33 cellular contexts compared by ENCODE assay signal in genomic region chr10:129908406-129908805, GRCh38. TPM values are rescaled to one million over a fixed set of nuclear protein-coding genes. Genes with fewer than 3 reads are reported as not detected.
"Had no signal": no experiment of that assay in that cellular context is flagged by ENCODE, and none has a peak within 500 bp of the region (broad histone marks: within the 10 kb centered on the region; RNA-seq: fewer than 3 reads in every experiment).

No MANE protein-coding gene starts in this region.

- H3K4me2 ChIP-seq: SK-N-SH had no signal

- H3K4me3 Mint-ChIP-seq: activated CD4-positive, alpha-beta memory T cell treated with anti-CD3 and anti-CD28 coated beads, Interleukin-2, amount 10 ng/mL, durations not matched to agents 7 days and 5 days; activated CD8-positive, alpha-beta memory T cell treated with anti-CD3 and anti-CD28 coated beads, Interleukin-2, amount 10 ng/mL, durations not matched to agents 7 days and 5 days; activated naive CD4-positive, alpha-beta T cell treated with anti-CD3 and anti-CD28 coated beads, Interleukin-2, amount 10 ng/mL, durations not matched to agents 7 days and 5 days; activated naive CD8-positive, alpha-beta T cell; activated naive CD8-positive, alpha-beta T cell treated with anti-CD3 and anti-CD28 coated beads, Interleukin-2, amount 50 U/mL, for 24 hours; brain; T-helper 1 cell treated with Interleukin-12 subunit alpha and Interleukin-12 subunit beta and Interleukin-4 antibody, amounts not matched to agents 30 μg/mL and 1 μg/mL, for 36 hours; T-helper 2 cell treated with Interferon-gamma antibody and Interleukin-4, amounts not matched to agents 5 μg/mL and 100 μg/mL, for 36 hours had no signal

- H3K27me3 ChIP-seq: SJCRH30 had no signal

- ATAC-seq: activated CD8-positive, alpha-beta memory T cell treated with anti-CD3 and anti-CD28 coated beads, Interleukin-2, amount 10 ng/mL, durations not matched to agents 7 days and 5 days; activated naive CD8-positive, alpha-beta T cell treated with anti-CD3 and anti-CD28 coated beads, Interleukin-2, amount 50 U/mL, for 24 hours; Panc1 had no signal

- H3K9ac ChIP-seq: SK-N-SH had no signal

- H3K27ac Mint-ChIP-seq: activated CD4-positive, alpha-beta memory T cell treated with anti-CD3 and anti-CD28 coated beads, Interleukin-2, amount 10 ng/mL, durations not matched to agents 7 days and 5 days; activated CD8-positive, alpha-beta memory T cell treated with anti-CD3 and anti-CD28 coated beads, Interleukin-2, amount 10 ng/mL, durations not matched to agents 7 days and 5 days; activated naive CD4-positive, alpha-beta T cell treated with anti-CD3 and anti-CD28 coated beads, Interleukin-2, amount 10 ng/mL, durations not matched to agents 7 days and 5 days; activated naive CD8-positive, alpha-beta T cell; activated naive CD8-positive, alpha-beta T cell treated with anti-CD3 and anti-CD28 coated beads, Interleukin-2, amount 50 U/mL, for 24 hours; T-helper 1 cell treated with Interleukin-12 subunit alpha and Interleukin-12 subunit beta and Interleukin-4 antibody, amounts not matched to agents 30 μg/mL and 1 μg/mL, for 36 hours; T-helper 2 cell treated with Interferon-gamma antibody and Interleukin-4, amounts not matched to agents 5 μg/mL and 100 μg/mL, for 36 hours had no signal

- DNase-seq: activated CD4-positive, alpha-beta memory T cell treated with anti-CD3 and anti-CD28 coated beads, Interleukin-2, amount 10 ng/mL, durations not matched to agents 7 days and 5 days; activated CD4-positive, alpha-beta T cell treated with anti-CD3 and anti-CD28 coated beads for 1 hour; activated CD4-positive, alpha-beta T cell treated with anti-CD3 and anti-CD28 coated beads for 48 hours; activated CD4-positive, CD25-positive, alpha-beta regulatory T cell; activated CD8-positive, alpha-beta memory T cell treated with anti-CD3 and anti-CD28 coated beads for 24 hours; activated CD8-positive, alpha-beta memory T cell treated with anti-CD3 and anti-CD28 coated beads, Interleukin-2, amount 10 ng/mL, durations not matched to agents 7 days and 5 days; activated CD8-positive, alpha-beta memory T cell treated with anti-CD3 and anti-CD28 coated beads, Interleukin-2, amount 50 U/mL, for 48 hours; activated effector memory CD4-positive, alpha-beta T cell treated with Interleukin-2 at 50 U/mL for 16 hours; activated naive CD4-positive, alpha-beta T cell treated with anti-CD3 and anti-CD28 coated beads, Interleukin-2, amount 10 ng/mL, durations not matched to agents 7 days and 5 days; activated naive CD8-positive, alpha-beta T cell treated with anti-CD3 and anti-CD28 coated beads, Interleukin-2, amount 50 U/mL, for 24 hours; activated T-cell treated with anti-CD3 and anti-CD28 coated beads, Interleukin-2, amount 50 U/mL, for 48 hours; anterior cingulate cortex; caudate nucleus; cerebellar nuclear complex; KG1; MM.1S; MV-4-11; NCI-H1092; NCI-H1436 treated with DMSO at 0.1 percent for 48 hours; NCI-H1694 treated with DMSO at 0.1 percent for 48 hours; NCI-H2029; NCI-H510A; NCI-H526; NCI-H774; SHP77; SJCRH30; SK-N-SH had no signal

- H3K9me3 ChIP-seq: SJCRH30, SK-N-SH had no signal

- H3K36me3 Mint-ChIP-seq: activated CD8-positive, alpha-beta memory T cell treated with anti-CD3 and anti-CD28 coated beads, Interleukin-2, amount 10 ng/mL, durations not matched to agents 7 days and 5 days; activated naive CD4-positive, alpha-beta T cell treated with anti-CD3 and anti-CD28 coated beads, Interleukin-2, amount 10 ng/mL, durations not matched to agents 7 days and 5 days; activated naive CD8-positive, alpha-beta T cell had no signal

- H3K4me3 ChIP-seq: SJCRH30 had no signal

- H3K4me1 Mint-ChIP-seq: activated CD4-positive, alpha-beta memory T cell treated with anti-CD3 and anti-CD28 coated beads, Interleukin-2, amount 10 ng/mL, durations not matched to agents 7 days and 5 days; activated CD8-positive, alpha-beta memory T cell treated with anti-CD3 and anti-CD28 coated beads, Interleukin-2, amount 10 ng/mL, durations not matched to agents 7 days and 5 days; activated naive CD4-positive, alpha-beta T cell treated with anti-CD3 and anti-CD28 coated beads, Interleukin-2, amount 10 ng/mL, durations not matched to agents 7 days and 5 days; activated naive CD8-positive, alpha-beta T cell treated with anti-CD3 and anti-CD28 coated beads, Interleukin-2, amount 50 U/mL, for 24 hours had no signal

- H3K27me3 Mint-ChIP-seq: activated naive CD4-positive, alpha-beta T cell treated with anti-CD3 and anti-CD28 coated beads, Interleukin-2, amount 10 ng/mL, durations not matched to agents 7 days and 5 days had no signal

- H3K36me3 ChIP-seq: SJCRH30 had no signal

- H3K27ac ChIP-seq: SJCRH30, VCaP had no signal

- H3K9me3 Mint-ChIP-seq: activated CD4-positive, alpha-beta memory T cell treated with anti-CD3 and anti-CD28 coated beads, Interleukin-2, amount 10 ng/mL, durations not matched to agents 7 days and 5 days; activated naive CD4-positive, alpha-beta T cell treated with anti-CD3 and anti-CD28 coated beads, Interleukin-2, amount 10 ng/mL, durations not matched to agents 7 days and 5 days; activated naive CD8-positive, alpha-beta T cell treated with anti-CD3 and anti-CD28 coated beads, Interleukin-2, amount 50 U/mL, for 24 hours; T-helper 1 cell treated with Interleukin-12 subunit alpha and Interleukin-12 subunit beta and Interleukin-4 antibody, amounts not matched to agents 30 μg/mL and 1 μg/mL, for 36 hours; T-helper 2 cell treated with Interferon-gamma antibody and Interleukin-4, amounts not matched to agents 5 μg/mL and 100 μg/mL, for 36 hours had no signal

RNA-seq across cellular contexts. Expression of gene EBF3, which starts 55.7 kb away (rescaled TPM):
- total RNA-seq: activated CD4-positive, alpha-beta memory T cell treated with anti-CD3 and anti-CD28 coated beads, Interleukin-2, amount 10 ng/mL, durations not matched to agents 7 days and 5 days; activated CD8-positive, alpha-beta memory T cell treated with anti-CD3 and anti-CD28 coated beads, Interleukin-2, amount 10 ng/mL, durations not matched to agents 7 days and 5 days had no signal
- polyA plus RNA-seq: SK-N-SH had no signal
